In genomic region chr21:44530903-44531605, GRCh38 we compare ENCODE assay signal across 20 cellular contexts. TPM values are rescaled to one million over a fixed set of nuclear protein-coding genes. Genes with fewer than 3 reads are reported as not detected.
"Had no signal": no experiment of that assay in that cellular context is flagged by ENCODE, and none has a peak within 500 bp of the region (broad histone marks: within the 10 kb centered on the region; RNA-seq: fewer than 3 reads in every experiment).

No MANE protein-coding gene starts in this region.

- H3K4me3 Mint-ChIP-seq: activated CD4-positive, alpha-beta T cell treated with anti-CD3 and anti-CD28 coated beads, Interleukin-2, amount 10 ng/mL, durations not matched to agents 7 days and 5 days; activated naive CD4-positive, alpha-beta T cell treated with anti-CD3 and anti-CD28 coated beads, Interleukin-2, amount 50 U/mL, for 24 hours; activated T-helper 17 cell treated with anti-CD3 and anti-CD28 coated beads, Interleukin-2, amount 50 U/mL, for 72 hours; T-helper 17 cell had no signal

- H3K4me1 ChIP-seq: adrenal gland, SJCRH30, upper lobe of left lung had no signal

- H3K4me3 ChIP-seq: adrenal gland, cardiac muscle cell, hepatocyte, SJCRH30, upper lobe of left lung had no signal

- H3K36me3 Mint-ChIP-seq: activated naive CD4-positive, alpha-beta T cell treated with anti-CD3 and anti-CD28 coated beads, Interleukin-2, amount 50 U/mL, for 24 hours had no signal

- H3K27me3 ChIP-seq: adrenal gland, cardiac muscle cell, hepatocyte, neutrophil, SJCRH30, upper lobe of left lung had no signal

- H3K27me3 Mint-ChIP-seq: activated CD4-positive, alpha-beta T cell treated with anti-CD3 and anti-CD28 coated beads, Interleukin-2, amount 10 ng/mL, durations not matched to agents 7 days and 5 days; activated naive CD4-positive, alpha-beta T cell treated with anti-CD3 and anti-CD28 coated beads, Interleukin-2, amount 50 U/mL, for 24 hours had no signal

- H3K4me1 Mint-ChIP-seq: activated CD4-positive, alpha-beta T cell treated with anti-CD3 and anti-CD28 coated beads, Interleukin-2, amount 10 ng/mL, durations not matched to agents 7 days and 5 days; activated naive CD4-positive, alpha-beta T cell treated with anti-CD3 and anti-CD28 coated beads, Interleukin-2, amount 50 U/mL, for 24 hours; activated T-helper 17 cell treated with anti-CD3 and anti-CD28 coated beads, Interleukin-2, amount 50 U/mL, for 72 hours had no signal

- DNase-seq: activated CD4-positive, alpha-beta T cell treated with anti-CD3 and anti-CD28 coated beads, Interleukin-2, amount 10 ng/mL, durations not matched to agents 7 days and 5 days; activated CD8-positive, alpha-beta memory T cell treated with anti-CD3 and anti-CD28 coated beads for 24 hours; mesendoderm; retina; small intestine; stimulated activated naive CD8-positive, alpha-beta T cell treated with anti-CD3 and anti-CD28 coated beads, Interleukin-15, Interleukin-2, amounts not matched to agents 100 U/mL and 50 U/mL, for 24 hours; T-helper 17 cell had no signal

- H3K36me3 ChIP-seq: adrenal gland, cardiac muscle cell, neutrophil, SJCRH30, upper lobe of left lung had no signal

- H3K9me3 Mint-ChIP-seq: activated CD4-positive, alpha-beta T cell treated with anti-CD3 and anti-CD28 coated beads, Interleukin-2, amount 10 ng/mL, durations not matched to agents 7 days and 5 days; activated naive CD4-positive, alpha-beta T cell treated with anti-CD3 and anti-CD28 coated beads, Interleukin-2, amount 50 U/mL, for 24 hours; activated T-helper 17 cell treated with anti-CD3 and anti-CD28 coated beads, Interleukin-2, amount 50 U/mL, for 72 hours had no signal

- ATAC-seq: activated T-helper 17 cell treated with anti-CD3 and anti-CD28 coated beads, Interleukin-2, amount 50 U/mL, for 72 hours; esophagus mucosa; stimulated activated naive CD8-positive, alpha-beta T cell treated with anti-CD3 and anti-CD28 coated beads, Interleukin-15, Interleukin-2, amounts not matched to agents 100 U/mL and 50 U/mL, for 24 hours; T-helper 17 cell had no signal

- H3K27ac Mint-ChIP-seq: activated T-helper 17 cell treated with anti-CD3 and anti-CD28 coated beads, Interleukin-2, amount 50 U/mL, for 72 hours; T-helper 17 cell had no signal

- H3K27ac ChIP-seq: adrenal gland, cardiac muscle cell, hepatocyte, neutrophil, SJCRH30, upper lobe of left lung had no signal

- H3K9me3 ChIP-seq: adrenal gland, neutrophil, SJCRH30, upper lobe of left lung had no signal

RNA-seq across cellular contexts. Expression of gene KRTAP10-1, which starts 8.9 kb away (rescaled TPM):
- total RNA-seq: activated CD4-positive, alpha-beta T cell treated with anti-CD3 and anti-CD28 coated beads, Interleukin-2, amount 10 ng/mL, durations not matched to agents 7 days and 5 days; activated T-helper 17 cell treated with anti-CD3 and anti-CD28 coated beads, Interleukin-2, amount 50 U/mL, for 72 hours; adrenal gland; cardiac muscle cell; esophagus mucosa; glomerular endothelial cell; hepatocyte; liver; myocyte; SJCRH30; T-helper 17 cell; upper lobe of left lung had no signal
- polyA plus RNA-seq: adrenal gland, cardiac muscle cell, hepatocyte, keratinocyte, liver, small intestine had no signal

RNA-seq across cellular contexts. Expression of gene KRTAP10-2, which starts 20.3 kb away (rescaled TPM):
- total RNA-seq: activated CD4-positive, alpha-beta T cell treated with anti-CD3 and anti-CD28 coated beads, Interleukin-2, amount 10 ng/mL, durations not matched to agents 7 days and 5 days; activated T-helper 17 cell treated with anti-CD3 and anti-CD28 coated beads, Interleukin-2, amount 50 U/mL, for 72 hours; adrenal gland; cardiac muscle cell; esophagus mucosa; glomerular endothelial cell; hepatocyte; liver; myocyte; SJCRH30; T-helper 17 cell; upper lobe of left lung had no signal
- polyA plus RNA-seq: adrenal gland, hepatocyte, keratinocyte, liver, small intestine had no signal

RNA-seq across cellular contexts. Expression of gene KRTAP10-3, which starts 27.5 kb away (rescaled TPM):
- total RNA-seq: activated CD4-positive, alpha-beta T cell treated with anti-CD3 and anti-CD28 coated beads, Interleukin-2, amount 10 ng/mL, durations not matched to agents 7 days and 5 days; activated T-helper 17 cell treated with anti-CD3 and anti-CD28 coated beads, Interleukin-2, amount 50 U/mL, for 72 hours; adrenal gland; cardiac muscle cell; esophagus mucosa; glomerular endothelial cell; hepatocyte; liver; myocyte; SJCRH30; T-helper 17 cell; upper lobe of left lung had no signal
- polyA plus RNA-seq: adrenal gland, cardiac muscle cell, hepatocyte, keratinocyte, liver, small intestine had no signal

RNA-seq across cellular contexts. Expression of gene KRTAP10-4, which starts 42.5 kb away (rescaled TPM):
- total RNA-seq: activated CD4-positive, alpha-beta T cell treated with anti-CD3 and anti-CD28 coated beads, Interleukin-2, amount 10 ng/mL, durations not matched to agents 7 days and 5 days; activated T-helper 17 cell treated with anti-CD3 and anti-CD28 coated beads, Interleukin-2, amount 50 U/mL, for 72 hours; adrenal gland; cardiac muscle cell; esophagus mucosa; glomerular endothelial cell; hepatocyte; liver; myocyte; SJCRH30; T-helper 17 cell; upper lobe of left lung had no signal
- polyA plus RNA-seq: adrenal gland, hepatocyte, keratinocyte, liver, small intestine had no signal

RNA-seq across cellular contexts. Expression of gene KRTAP10-5, which starts 49.4 kb away (rescaled TPM):
- total RNA-seq: activated CD4-positive, alpha-beta T cell treated with anti-CD3 and anti-CD28 coated beads, Interleukin-2, amount 10 ng/mL, durations not matched to agents 7 days and 5 days; activated T-helper 17 cell treated with anti-CD3 and anti-CD28 coated beads, Interleukin-2, amount 50 U/mL, for 72 hours; adrenal gland; cardiac muscle cell; esophagus mucosa; glomerular endothelial cell; hepatocyte; liver; myocyte; SJCRH30; T-helper 17 cell; upper lobe of left lung had no signal
- polyA plus RNA-seq: adrenal gland, cardiac muscle cell, hepatocyte, keratinocyte, liver, small intestine had no signal
